In the genomic region with DNA sequence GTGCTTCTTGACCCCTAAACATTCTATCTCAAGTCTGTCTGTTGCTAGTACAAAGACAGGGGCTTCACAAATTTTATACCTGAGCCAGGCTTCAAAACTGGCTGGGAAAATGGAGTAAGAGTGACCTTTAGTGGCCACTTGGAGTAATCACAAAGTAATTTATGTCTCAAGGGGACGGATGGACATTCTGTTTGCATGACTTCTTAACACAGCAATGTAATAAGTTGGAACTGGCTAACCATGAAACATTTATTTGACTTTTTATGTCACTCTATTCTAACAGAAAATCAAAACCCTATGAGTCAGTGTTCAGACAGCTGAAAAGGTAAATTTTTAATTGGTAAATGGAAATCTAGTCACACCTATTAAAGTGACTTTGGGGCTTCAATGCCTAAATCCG, we compare ENCODE assay signal across 8 cellular contexts.
DNase-seq lines count a peak whose midpoint lies in the region; ATAC-seq and TF ChIP-seq lines count a peak whose summit lies in the region.

No MANE protein-coding gene starts in this region.

- peak; percentile 82 to 89 for TF ChIP-seq RAD21 in liver (IDR thresholded peaks at IDR 0.05)

- H3K9me3 ChIP-seq in liver (ENCODE audit: control insufficient read depth in 4 of 4, low read length in 3 of 4) = no peaks in the 10 kb centered on the region

- ATAC-seq in HG02870 (IDR thresholded peaks at IDR 0.05; ENCODE audit: unreplicated experiment) = peak; percentile 74
- ATAC-seq in HG02642 (IDR thresholded peaks at IDR 0.05; ENCODE audit: poor library complexity, unreplicated experiment) = no peak

- H3K36me3 ChIP-seq in liver (ENCODE audit: control insufficient read depth in 4 of 4, insufficient read depth in 3 of 4, low read depth in 1 of 4, low read length in 3 of 4) = no peaks in the 10 kb centered on the region

- TF ChIP-seq CTCF in liver (IDR thresholded peaks at IDR 0.05; ENCODE audit: low read depth, low read length, missing input control) = peak; percentile 55

- H3K4me1 ChIP-seq in liver (ENCODE audit: control insufficient read depth in 4 of 4, insufficient read depth in 4 of 4, low read length in 3 of 4) = no peaks in the 10 kb centered on the region

- no peaks in the 10 kb centered on the region for H3K27me3 ChIP-seq in liver (ENCODE audit: control insufficient read depth in 4 of 4, insufficient read depth in 4 of 4, low read length in 3 of 4)

- no peak overlapping the region for H3K4me3 ChIP-seq in liver (ENCODE audit: low read depth in 1 of 3, low read length in 3 of 3)

- WGBS in liver = 51% methylated on average over 2 of the region's 2 CpGs

- DNase-seq in GM04503 (ENCODE audit: low read depth) = peak; percentile 28
- peak; percentile 54 for DNase-seq in NCI-H526 treated with DMSO at 0.1 percent for 48 hours (lab: John Stamatoyannopoulos, UW)
- peak; percentile 82 for DNase-seq in cerebellar cortex (ENCODE audit: low spot score)
- DNase-seq in activated T-cell treated with anti-CD3 and anti-CD28 coated beads for 4 hours = no peak
- DNase-seq in activated CD4-positive, alpha-beta T cell treated with anti-CD3 and anti-CD28 coated beads for 1 hour = no peak

- no peak overlapping the region for H3K27ac ChIP-seq in liver (ENCODE audit: low read depth in 1 of 2, low read length in 2 of 2)

- no peak overlapping the region for H3K9ac ChIP-seq in liver (ENCODE audit: low read depth in 1 of 2, low read length in 2 of 2)

TF ChIP-seq in liver, 16 proteins besides CTCF, POLR2A, EP300 and RAD21:
- peak; percentile 33 for TF ChIP-seq NR2F2 (IDR thresholded peaks at IDR 0.05)
- TF ChIP-seq RXRA (IDR thresholded peaks at IDR 0.05) = no peak
- TF ChIP-seq FOXA2 (IDR thresholded peaks at IDR 0.05) = no peak
- TF ChIP-seq, protein P1, sequence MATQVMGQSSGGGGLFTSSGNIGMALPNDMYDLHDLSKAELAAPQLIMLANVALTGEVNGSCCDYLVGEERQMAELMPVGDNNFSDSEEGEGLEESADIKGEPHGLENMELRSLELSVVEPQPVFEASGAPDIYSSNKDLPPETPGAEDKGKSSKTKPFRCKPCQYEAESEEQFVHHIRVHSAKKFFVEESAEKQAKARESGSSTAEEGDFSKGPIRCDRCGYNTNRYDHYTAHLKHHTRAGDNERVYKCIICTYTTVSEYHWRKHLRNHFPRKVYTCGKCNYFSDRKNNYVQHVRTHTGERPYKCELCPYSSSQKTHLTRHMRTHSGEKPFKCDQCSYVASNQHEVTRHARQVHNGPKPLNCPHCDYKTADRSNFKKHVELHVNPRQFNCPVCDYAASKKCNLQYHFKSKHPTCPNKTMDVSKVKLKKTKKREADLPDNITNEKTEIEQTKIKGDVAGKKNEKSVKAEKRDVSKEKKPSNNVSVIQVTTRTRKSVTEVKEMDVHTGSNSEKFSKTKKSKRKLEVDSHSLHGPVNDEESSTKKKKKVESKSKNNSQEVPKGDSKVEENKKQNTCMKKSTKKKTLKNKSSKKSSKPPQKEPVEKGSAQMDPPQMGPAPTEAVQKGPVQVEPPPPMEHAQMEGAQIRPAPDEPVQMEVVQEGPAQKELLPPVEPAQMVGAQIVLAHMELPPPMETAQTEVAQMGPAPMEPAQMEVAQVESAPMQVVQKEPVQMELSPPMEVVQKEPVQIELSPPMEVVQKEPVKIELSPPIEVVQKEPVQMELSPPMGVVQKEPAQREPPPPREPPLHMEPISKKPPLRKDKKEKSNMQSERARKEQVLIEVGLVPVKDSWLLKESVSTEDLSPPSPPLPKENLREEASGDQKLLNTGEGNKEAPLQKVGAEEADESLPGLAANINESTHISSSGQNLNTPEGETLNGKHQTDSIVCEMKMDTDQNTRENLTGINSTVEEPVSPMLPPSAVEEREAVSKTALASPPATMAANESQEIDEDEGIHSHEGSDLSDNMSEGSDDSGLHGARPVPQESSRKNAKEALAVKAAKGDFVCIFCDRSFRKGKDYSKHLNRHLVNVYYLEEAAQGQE (IDR thresholded peaks at IDR 0.05) = no peak
- no peak for TF ChIP-seq GABPA (IDR thresholded peaks at IDR 0.05 in 1 of 2, conservative IDR thresholded peaks at IDR 0.05 in 1 of 2)

Comparison
In these comparisons a context has a peak if more than half of its experiments do, and no peak if none do; other contexts are left out.
1. DNase-seq: peak in GM04503 (single experiment), NCI-H526 treated with DMSO at 0.1 percent for 48 hours (single experiment) and cerebellar cortex (single experiment); none in activated T-cell treated with anti-CD3 and anti-CD28 coated beads for 4 hours (single experiment) and activated CD4-positive, alpha-beta T cell treated with anti-CD3 and anti-CD28 coated beads for 1 hour (single experiment).